ENCODE assay signal across 18 cellular contexts in genomic region chr21:41929248-41929647, GRCh38. TPM values are rescaled to one million over a fixed set of nuclear protein-coding genes. Genes with fewer than 3 reads are reported as not detected.
DNase-seq lines count a peak whose midpoint lies in the region; ATAC-seq and TF ChIP-seq lines count a peak whose summit lies in the region.
"Had no signal": no experiment of that assay in that cellular context is flagged by ENCODE, and none has a peak within 500 bp of the region (broad histone marks: within the 10 kb centered on the region; RNA-seq: fewer than 3 reads in every experiment).

No MANE protein-coding gene starts in this region.

- peak overlapping the region; percentile 93 for H3K27ac ChIP-seq in DOHH2 (ENCODE audit: low read depth, low read length)
- H3K27ac ChIP-seq in MM.1S (ENCODE audit: low read length): peak overlapping the region; percentile 86; the same call in 1 of the 2 replicates
- no peak overlapping the region for H3K27ac ChIP-seq in colonic mucosa
- H3K27ac ChIP-seq in gastrocnemius medialis: peak overlapping the region in 3 of 4 donors; percentile 66 to 76 (median 73)
- peak overlapping the region in 2 of 4 donors; percentile 7 to 14 for H3K27ac ChIP-seq in tibial nerve

- H3K9me2 ChIP-seq in DOHH2 (replicated peaks; ENCODE audit: control insufficient read depth, low read length) (no peaks in the 10 kb centered on the region), MM.1S (replicated peaks; ENCODE audit: insufficient read depth, low read length) (no peaks in the 10 kb centered on the region)

- no peaks in the 10 kb centered on the region for H3K27me3 ChIP-seq in DOHH2 (ENCODE audit: control insufficient read depth, low read length)
- no peaks in the 10 kb centered on the region for H3K27me3 ChIP-seq in MM.1S (replicated peaks; ENCODE audit: insufficient read depth, low read length)
- no peaks in the 10 kb centered on the region for H3K27me3 ChIP-seq in colonic mucosa
- no peaks in the 10 kb centered on the region for H3K27me3 ChIP-seq in gastrocnemius medialis
- H3K27me3 ChIP-seq in tibial nerve: no peaks in the 10 kb centered on the region
- H3K27me3 ChIP-seq: tibial artery had no signal

- H3K79me2 ChIP-seq in DOHH2 (ENCODE audit: control insufficient read depth, low read length) (peaks cover 19% of the 10 kb centered on the region), MM.1S (ENCODE audit: low read length) (peaks cover 20% of the 10 kb centered on the region)

- H3K9me3 ChIP-seq in DOHH2 (ENCODE audit: control insufficient read depth, insufficient read depth, low read length) (no peaks in the 10 kb centered on the region), MM.1S (replicated peaks; ENCODE audit: insufficient read depth, low read length) (no peaks in the 10 kb centered on the region), colonic mucosa (no peaks in the 10 kb centered on the region), gastrocnemius medialis (no peaks in the 10 kb centered on the region), tibial nerve (no peaks in the 10 kb centered on the region)
- H3K9me3 ChIP-seq: tibial artery had no signal

- DNase-seq in MM.1S (no peak), colonic mucosa (peak; percentile 13), gastrocnemius medialis (no peak), tibial nerve (ENCODE audit: low spot score in 2 of 2) (no peak), middle frontal gyrus (ENCODE audit: extremely low spot score, low spot score) (no peak), UCSD-AML1 (lab: John Stamatoyannopoulos, UW; ENCODE audit: unreplicated experiment) (no peak), GM20000 (ENCODE audit: low spot score) (no peak)
- DNase-seq: activated CD4-positive, alpha-beta T cell treated with anti-CD3 and anti-CD28 coated beads, Interleukin-2, amount 10 ng/mL, durations not matched to agents 24 days and 14 days; activated T-cell treated with anti-CD3 and anti-CD28 coated beads, Interleukin-2, amount 50 U/mL, for 24 hours; DMS53; effector CD4-positive, alpha-beta T cell; hypothalamus; NCI-H1092 treated with DMSO at 0.1 percent for 48 hours; SHP77; stimulated activated CD4-positive, alpha-beta T cell treated with anti-CD3 and anti-CD28 coated beads, Interleukin-4, amount 100 ng/mL, for 1 hour; T-helper 17 cell; tibial artery had no signal

- H3K4me1 ChIP-seq in DOHH2 (ENCODE audit: control insufficient read depth, low read length): peaks cover 87% of the 10 kb centered on the region
- peaks cover 37% of the 10 kb centered on the region for H3K4me1 ChIP-seq in MM.1S (ENCODE audit: low read length)
- H3K4me1 ChIP-seq in colonic mucosa: peaks cover 7% of the 10 kb centered on the region
- peaks cover 18 to 26% of the 10 kb centered on the region in 2 donors for H3K4me1 ChIP-seq in gastrocnemius medialis
- peaks cover 0 to 69% (median 47%) of the 10 kb centered on the region in 4 donors for H3K4me1 ChIP-seq in tibial nerve

- TF ChIP-seq EP300 in tibial nerve (IDR thresholded peaks at IDR 0.05): no peak

- TF ChIP-seq POLR2A in gastrocnemius medialis (IDR thresholded peaks at IDR 0.05) (no peak), tibial nerve (IDR thresholded peaks at IDR 0.05) (no peak)

- H3K9ac ChIP-seq in MM.1S (ENCODE audit: low read length): no peak overlapping the region
- H3K9ac ChIP-seq in colonic mucosa (ENCODE audit: low read depth in 2 of 2, low read length in 2 of 2): no peak overlapping the region

- H3K4me3 ChIP-seq in DOHH2 (ENCODE audit: low read length) (peak overlapping the region; percentile 79), MM.1S (ENCODE audit: low read length) (no peak overlapping the region), colonic mucosa (no peak overlapping the region), gastrocnemius medialis (no peak overlapping the region), tibial nerve (no peak overlapping the region)
- H3K4me3 ChIP-seq: tibial artery had no signal

- WGBS in tibial nerve, 2 donors: 74 to 86% methylated on average over 4 to 5 of the region's 5 CpGs

- TF ChIP-seq CTCF in DOHH2 (IDR thresholded peaks at IDR 0.05; ENCODE audit: low read depth, low read length, poor library complexity, severe bottlenecking): no peak
- TF ChIP-seq CTCF in MM.1S (IDR thresholded peaks at IDR 0.05; ENCODE audit: low read length): no peak
- TF ChIP-seq CTCF in colonic mucosa (IDR thresholded peaks at IDR 0.05): no peak
- no peak for TF ChIP-seq CTCF in gastrocnemius medialis (IDR thresholded peaks at IDR 0.05 in 4 of 5, conservative IDR thresholded peaks at IDR 0.05 in 1 of 5)
- TF ChIP-seq CTCF in tibial nerve (IDR thresholded peaks at IDR 0.05): no peak
- TF ChIP-seq CTCF in GM20000 (IDR thresholded peaks at IDR 0.05; ENCODE audit: extremely low read depth, missing control alignments): no peak

- H3K4me2 ChIP-seq in DOHH2 (ENCODE audit: low read length) (peak overlapping the region; percentile 84), MM.1S (ENCODE audit: low read depth, low read length) (peak overlapping the region; percentile 5; the same call in 1 of the 2 replicates)

- H3F3A ChIP-seq in DOHH2 (ENCODE audit: control insufficient read depth, insufficient read depth): peaks cover 29% of the 10 kb centered on the region
- H3F3A ChIP-seq in MM.1S (ENCODE audit: insufficient read depth, low read length): peaks cover 40% of the 10 kb centered on the region

- ATAC-seq in gastrocnemius medialis: no peak

- 0 out of 2 replicates have a peak overlapping the region, but pooled peaks have one; percentile 7 for H2AFZ ChIP-seq in MM.1S (ENCODE audit: low read length)

- H3K36me3 ChIP-seq in DOHH2 (ENCODE audit: control insufficient read depth, low read length) (no peaks in the 10 kb centered on the region; the same call in 1 of the 2 replicates), MM.1S (replicated peaks; ENCODE audit: insufficient read depth, low read length) (no peaks in the 10 kb centered on the region), colonic mucosa (no peaks in the 10 kb centered on the region), gastrocnemius medialis (no peaks in the 10 kb centered on the region), tibial nerve (no peaks in the 10 kb centered on the region)
- H3K36me3 ChIP-seq: tibial artery had no signal

- intact Hi-C loops in colonic mucosa (cut with DNase I) (no loop called here), gastrocnemius medialis (cut with DNase I; ENCODE audit: low total_unique reads) (no loop called here)

- in situ Hi-C loops in gastrocnemius medialis (cut with MboI; ENCODE audit: low sequenced_read_pairs in 4 of 4): loop anchor here in 1 of 4 donors (25.0 kb wide), 1 partner anchor 92 kb away; no protein-coding TSS in a partner anchor

- no peaks in the 10 kb centered on the region for H4K20me1 ChIP-seq in DOHH2 (ENCODE audit: control insufficient read depth, insufficient read depth, low read depth, low read length)
- no peaks in the 10 kb centered on the region for H4K20me1 ChIP-seq in MM.1S (ENCODE audit: insufficient read depth, low read length)

RNA-seq across cellular contexts. Expression of gene C2CD2, which starts 24.6 kb away (rescaled TPM):
- total RNA-seq in colonic mucosa: 10 to 100 TPM; 13.3 to 16.1 TPM
- 1 to 10 TPM; 1.7 to 7.2 (median 2.4) TPM for total RNA-seq in gastrocnemius medialis
- 10 to 100 TPM; 37.5 to 63.9 (median 51.6) TPM for total RNA-seq in tibial nerve

RNA-seq across cellular contexts. Expression of gene PRDM15, which starts 50.1 kb away (rescaled TPM):
- total RNA-seq in colonic mucosa (1 to 10 TPM; 3.2 to 6.3 TPM), gastrocnemius medialis (10 to 100 TPM in 1 of 4 donors, 1 to 10 TPM in 3; 4.4 to 13.6 (median 5.4) TPM), tibial nerve (10 to 100 TPM; 11.8 to 33.7 (median 18.5) TPM)
